8 cellular contexts compared by ENCODE assay signal in the genomic region with DNA sequence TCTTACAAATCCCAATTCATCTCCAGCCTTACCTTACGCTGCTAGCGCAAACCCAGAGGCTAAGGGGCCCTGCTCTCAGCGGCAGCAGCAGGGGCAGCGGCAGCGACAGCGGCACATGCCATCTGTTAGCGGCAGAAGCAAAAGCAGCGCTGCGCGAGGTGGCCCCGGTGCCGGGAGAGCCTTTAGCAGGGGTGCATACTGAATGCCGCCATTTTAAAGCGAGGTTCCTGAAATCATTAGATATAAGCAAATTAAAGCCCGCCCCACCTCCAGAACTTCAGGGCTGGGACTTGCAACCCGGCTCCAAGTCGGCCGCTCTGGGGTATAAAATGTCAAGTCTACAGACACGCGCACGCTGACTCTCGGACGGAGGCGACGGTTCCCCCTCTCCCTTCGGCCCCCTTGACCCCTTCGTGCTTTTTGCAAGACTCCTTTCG. TPM values are rescaled to one million over a fixed set of nuclear protein-coding genes. Genes with fewer than 3 reads are reported as not detected.
DNase-seq lines count a peak whose midpoint lies in the region; ATAC-seq and TF ChIP-seq lines count a peak whose summit lies in the region.

A gene with protein sequence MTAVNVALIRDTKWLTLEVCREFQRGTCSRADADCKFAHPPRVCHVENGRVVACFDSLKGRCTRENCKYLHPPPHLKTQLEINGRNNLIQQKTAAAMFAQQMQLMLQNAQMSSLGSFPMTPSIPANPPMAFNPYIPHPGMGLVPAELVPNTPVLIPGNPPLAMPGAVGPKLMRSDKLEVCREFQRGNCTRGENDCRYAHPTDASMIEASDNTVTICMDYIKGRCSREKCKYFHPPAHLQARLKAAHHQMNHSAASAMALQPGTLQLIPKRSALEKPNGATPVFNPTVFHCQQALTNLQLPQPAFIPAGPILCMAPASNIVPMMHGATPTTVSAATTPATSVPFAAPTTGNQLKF (minus strand): TSS at position 220 of the 437 bp plus-strand sequence. CDS start 49,427 bp downstream, outside the sequence.

- DNase-seq in NCI-H2107 (lab: John Stamatoyannopoulos, UW) (peak; percentile 33), cardiac fibroblast (ENCODE audit: low read depth in 2 of 2) (peak; percentile 52 to 64), kidney epithelial cell (ENCODE audit: low read depth) (no peak), midbrain (lab: John Stamatoyannopoulos, UW) (no peak)
- peak; percentile 34 to 43 for DNase-seq in stimulated activated CD4-positive, alpha-beta T cell treated with anti-CD3 and anti-CD28 coated beads, Interleukin-1b, Interleukin-23, amount 100 ng/mL, for 4 hours (ENCODE audit: low read depth in 2 of 2)

- peak within 1 kb of the TSS; percentile 88 for H3K27ac ChIP-seq in VCaP

- H3K27me3 ChIP-seq in kidney epithelial cell (ENCODE audit: control insufficient read depth, insufficient read depth, low read length), result no peaks in the 10 kb centered on the region

- no peaks in the 10 kb centered on the region for H3K36me3 ChIP-seq in kidney epithelial cell (ENCODE audit: control insufficient read depth, insufficient read depth, low read length)

- TF ChIP-seq CTCF in VCaP (conservative IDR thresholded peaks at IDR 0.05), result no peak
- TF ChIP-seq CTCF in cardiac fibroblast (IDR thresholded peaks at IDR 0.05; ENCODE audit: low read depth, low read length), result no peak
- no peak for TF ChIP-seq CTCF in kidney epithelial cell (IDR thresholded peaks at IDR 0.05; ENCODE audit: insufficient read depth, low read length, poor library complexity, severe bottlenecking)

- H3K4me3 ChIP-seq in cardiac fibroblast (replicated peaks in 1 of 2; ENCODE audit: low read depth in 2 of 2, low read length in 2 of 2), result peak within 1 kb of the TSS; percentile 56 to 63
- H3K4me3 ChIP-seq in kidney epithelial cell (ENCODE audit: low read depth, low read length), result peak within 1 kb of the TSS; percentile 54

- ATAC-seq in GM18517 (IDR thresholded peaks at IDR 0.05; ENCODE audit: unreplicated experiment), result peak; percentile 32
- ATAC-seq in HG02885 (IDR thresholded peaks at IDR 0.05; ENCODE audit: poor library complexity, unreplicated experiment), result peak; percentile 34

RNA-seq across cellular contexts. Expression of the gene that starts here (rescaled TPM):
- 3.0 and 3.3 TPM in 2 replicates for total RNA-seq in kidney epithelial cell

Comparison
In these comparisons a context has a peak if more than half of its experiments do, and no peak if none do; other contexts are left out.
1. DNase-seq: peak in NCI-H2107 (single experiment), cardiac fibroblast (2 of 2) and stimulated activated CD4-positive, alpha-beta T cell treated with anti-CD3 and anti-CD28 coated beads, Interleukin-1b, Interleukin-23, amount 100 ng/mL, for 4 hours (2 of 2); none in kidney epithelial cell (single experiment) and midbrain (single experiment).